Comparison of ENCODE assay signal across 8 cellular contexts in genomic region chr5:148826082-148826971, GRCh38.
DNase-seq lines count a peak whose midpoint lies in the region; ATAC-seq and TF ChIP-seq lines count a peak whose summit lies in the region.

Gene ADRB2 (plus strand): TSS chr5:148826611. CDS start chr5:148826832, 221 bp downstream.

- peak; percentile 86 for DNase-seq in AG10803 (ENCODE audit: low read depth)
- DNase-seq in GM19238 (ENCODE audit: insufficient read length, low spot score) = peak; percentile 60
- peak; percentile 89 for DNase-seq in NCI-H82 (lab: John Stamatoyannopoulos, UW)
- DNase-seq in activated T-cell treated with anti-CD3 and anti-CD28 coated beads for 1 hour (ENCODE audit: low read depth) = peak; percentile 73
- DNase-seq in epidermal melanocyte (ENCODE audit: insufficient read length, low spot score) = peak; percentile 60
- peak; percentile 66 for DNase-seq in middle frontal gyrus (ENCODE audit: extremely low spot score, low spot score)
- peak; percentile 74 to 77 for DNase-seq in stimulated activated CD8-positive, alpha-beta memory T cell treated with anti-CD3 and anti-CD28 coated beads, Interleukin-2, amount 100 ng/mL, for 1 hour (ENCODE audit: low read depth in 2 of 2)

- peak; percentile 95 for ATAC-seq in HG03432 (IDR thresholded peaks at IDR 0.05; ENCODE audit: unreplicated experiment)

- no peak for TF ChIP-seq CTCF in AG10803 (conservative IDR thresholded peaks at IDR 0.05; ENCODE audit: low read length)

- peak within 1 kb of the TSS; percentile 83 for H3K4me3 ChIP-seq in AG10803 (ENCODE audit: low read length)

Comparison
In these comparisons a context has a peak if more than half of its experiments do, and no peak if none do; other contexts are left out.
1. Peak in every context shown above with its lines: DNase-seq, ATAC-seq and H3K4me3 ChIP-seq.